ENCODE assay signal across 34 cellular contexts in the genomic region with DNA sequence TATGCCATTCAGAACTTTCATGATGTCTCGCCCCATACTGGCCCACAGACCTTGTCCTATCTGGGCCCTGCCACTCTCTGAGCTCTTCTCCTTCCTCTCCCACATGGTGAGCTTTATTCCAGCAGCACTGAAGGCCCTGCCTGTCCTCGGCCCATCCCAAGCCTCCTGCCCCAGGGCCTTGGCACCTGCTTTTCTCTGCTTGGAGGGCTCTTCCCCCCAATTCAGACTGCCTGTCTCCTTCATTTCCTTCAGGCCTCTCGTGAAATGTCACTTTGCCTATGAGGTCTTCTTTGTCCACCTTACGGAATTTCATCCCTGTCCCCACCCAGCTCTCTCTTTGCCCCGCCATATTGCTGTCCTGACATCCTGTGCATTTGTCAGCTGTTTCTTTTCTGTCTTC.
"Had no signal": no experiment of that assay in that cellular context is flagged by ENCODE, and none has a peak within 500 bp of the region (broad histone marks: within the 10 kb centered on the region; RNA-seq: fewer than 3 reads in every experiment).

No MANE protein-coding gene starts in this region.

- H3K4me1 ChIP-seq: adrenal gland, ascending aorta, body of pancreas, breast epithelium had no signal

- H3K9me3 ChIP-seq: adrenal gland, ascending aorta, body of pancreas, breast epithelium had no signal

- H3K27me3 ChIP-seq: adrenal gland, ascending aorta, body of pancreas, brain microvascular endothelial cell, breast epithelium, cardiac muscle cell had no signal

- ATAC-seq: activated naive CD4-positive, alpha-beta T cell treated with anti-CD3 and anti-CD28 coated beads, Interleukin-2, amount 50 U/mL, for 72 hours; activated naive CD8-positive, alpha-beta T cell treated with anti-CD3 and anti-CD28 coated beads, Interleukin-2, amount 50 U/mL, for 24 hours; activated T-cell treated with anti-CD3 and anti-CD28 coated beads, Interleukin-2, amount 50 U/mL, for 4 hours; activated T-cell treated with anti-CD3 and anti-CD28 coated beads, Interleukin-2, amount 50 U/mL, for 72 hours; activated T-helper 17 cell treated with anti-CD3 and anti-CD28 coated beads, Interleukin-2, amount 50 U/mL, for 72 hours; body of pancreas had no signal

- FAIRE-seq: astrocyte, bronchial epithelial cell had no signal

- H3K27ac ChIP-seq: adrenal gland, ascending aorta, body of pancreas, brain microvascular endothelial cell, breast epithelium, cardiac muscle cell had no signal

- H3K36me3 ChIP-seq: adrenal gland, ascending aorta, brain microvascular endothelial cell, breast epithelium, cardiac muscle cell had no signal

- DNase-seq: activated effector memory CD4-positive, alpha-beta T cell treated with anti-CD3 and anti-CD28 coated beads, Interleukin-2, amount 50 U/mL, for 16 hours; activated effector memory CD4-positive, alpha-beta T cell treated with Interleukin-2 at 50 U/mL for 16 hours; activated gamma-delta T cell; activated gamma-delta T cell treated with Interleukin-2 at 50 U/mL for 16 hours; activated naive CD4-positive, alpha-beta T cell; activated naive CD4-positive, alpha-beta T cell treated with anti-CD3 and anti-CD28 coated beads for 36 hours; activated naive CD4-positive, alpha-beta T cell treated with anti-CD3 and anti-CD28 coated beads, Interleukin-2, amount 10 ng/mL, durations not matched to agents 7 days and 5 days; activated naive CD4-positive, alpha-beta T cell treated with anti-CD3 and anti-CD28 coated beads, Interleukin-2, amount 50 U/mL, for 16 hours; activated naive CD4-positive, alpha-beta T cell treated with Interleukin-2 at 50 U/mL for 16 hours; activated naive CD8-positive, alpha-beta T cell treated with anti-CD3 and anti-CD28 coated beads for 36 hours; activated naive CD8-positive, alpha-beta T cell treated with anti-CD3 and anti-CD28 coated beads, Interleukin-2, amount 10 ng/mL, durations not matched to agents 7 days and 5 days; activated naive CD8-positive, alpha-beta T cell treated with anti-CD3 and anti-CD28 coated beads, Interleukin-2, amount 50 U/mL, for 24 hours; activated T-cell treated with anti-CD3 and anti-CD28 coated beads, Interleukin-2, amount 50 U/mL, for 1 hour; activated T-cell treated with anti-CD3 and anti-CD28 coated beads, Interleukin-2, amount 50 U/mL, for 24 hours; activated T-cell treated with anti-CD3 and anti-CD28 coated beads, Interleukin-2, amount 50 U/mL, for 4 hours; activated T-cell treated with anti-CD3 and anti-CD28 coated beads, Interleukin-2, amount 50 U/mL, for 48 hours; activated T-cell treated with anti-CD3 and anti-CD28 coated beads, Interleukin-2, amount 50 U/mL, for 72 hours; adrenal gland; amniotic stem cell; amygdala; anterior cingulate cortex; aorta; body of pancreas; brain microvascular endothelial cell; caudate nucleus; central memory CD4-positive, alpha-beta T cell; cerebellar nuclear complex had no signal

- H3K4me3 ChIP-seq: adrenal gland, ascending aorta, body of pancreas, breast epithelium, cardiac muscle cell had no signal
